Comparison of ENCODE assay signal across 2 cellular contexts in the genomic region with DNA sequence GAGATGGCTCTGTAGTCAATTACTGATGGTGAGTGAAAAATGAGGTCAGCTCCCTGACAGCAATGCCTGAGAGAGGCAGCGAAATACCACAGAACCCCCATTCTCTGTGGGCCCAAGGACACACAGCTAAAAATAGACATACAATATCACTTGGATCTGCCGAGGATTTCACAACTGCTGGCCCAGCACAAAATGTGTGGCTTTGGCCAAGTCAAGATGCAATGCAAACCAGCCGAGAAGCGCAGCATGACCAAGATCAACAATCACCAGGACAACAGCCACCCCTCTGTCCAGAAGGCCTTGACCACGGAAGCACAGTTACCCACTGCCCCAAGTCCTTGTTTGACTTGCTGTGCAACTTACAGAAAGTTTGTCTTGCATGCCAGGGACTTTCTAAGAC.
TF ChIP-seq lines count a peak whose summit lies in the region.

No MANE protein-coding gene starts in this region.

TF ChIP-seq in SK-N-SH treated with all-trans-retinoic acid at 6 μM for 48 hours, 23 proteins besides CTCF, POLR2A, EP300 and RAD21 (continued from another document):
- TF ChIP-seq RARB (CRISPR knock-in tag; IDR thresholded peaks at IDR 0.05) (no peak), ARNTL (CRISPR knock-in tag; IDR thresholded peaks at IDR 0.05; ENCODE audit: borderline replicate concordance, low read depth) (no peak), ZFP30 (CRISPR knock-in tag; IDR thresholded peaks at IDR 0.05) (no peak)
- TF ChIP-seq, protein P1, sequence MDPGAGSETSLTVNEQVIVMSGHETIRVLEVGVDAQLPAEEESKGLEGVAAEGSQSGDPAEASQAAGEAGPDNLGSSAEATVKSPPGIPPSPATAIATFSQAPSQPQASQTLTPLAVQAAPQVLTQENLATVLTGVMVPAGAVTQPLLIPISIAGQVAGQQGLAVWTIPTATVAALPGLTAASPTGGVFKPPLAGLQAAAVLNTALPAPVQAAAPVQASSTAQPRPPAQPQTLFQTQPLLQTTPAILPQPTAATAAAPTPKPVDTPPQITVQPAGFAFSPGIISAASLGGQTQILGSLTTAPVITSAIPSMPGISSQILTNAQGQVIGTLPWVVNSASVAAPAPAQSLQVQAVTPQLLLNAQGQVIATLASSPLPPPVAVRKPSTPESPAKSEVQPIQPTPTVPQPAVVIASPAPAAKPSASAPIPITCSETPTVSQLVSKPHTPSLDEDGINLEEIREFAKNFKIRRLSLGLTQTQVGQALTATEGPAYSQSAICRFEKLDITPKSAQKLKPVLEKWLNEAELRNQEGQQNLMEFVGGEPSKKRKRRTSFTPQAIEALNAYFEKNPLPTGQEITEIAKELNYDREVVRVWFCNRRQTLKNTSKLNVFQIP (CRISPR knock-in tag; IDR thresholded peaks at IDR 0.05; ENCODE audit: borderline replicate concordance, low read depth) = no peak
- TF ChIP-seq, protein P2, sequence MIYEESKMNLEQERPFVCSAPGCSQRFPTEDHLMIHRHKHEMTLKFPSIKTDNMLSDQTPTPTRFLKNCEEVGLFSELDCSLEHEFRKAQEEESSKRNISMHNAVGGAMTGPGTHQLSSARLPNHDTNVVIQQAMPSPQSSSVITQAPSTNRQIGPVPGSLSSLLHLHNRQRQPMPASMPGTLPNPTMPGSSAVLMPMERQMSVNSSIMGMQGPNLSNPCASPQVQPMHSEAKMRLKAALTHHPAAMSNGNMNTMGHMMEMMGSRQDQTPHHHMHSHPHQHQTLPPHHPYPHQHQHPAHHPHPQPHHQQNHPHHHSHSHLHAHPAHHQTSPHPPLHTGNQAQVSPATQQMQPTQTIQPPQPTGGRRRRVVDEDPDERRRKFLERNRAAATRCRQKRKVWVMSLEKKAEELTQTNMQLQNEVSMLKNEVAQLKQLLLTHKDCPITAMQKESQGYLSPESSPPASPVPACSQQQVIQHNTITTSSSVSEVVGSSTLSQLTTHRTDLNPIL (CRISPR knock-in tag; IDR thresholded peaks at IDR 0.05; ENCODE audit: low read depth) = no peak

TF ChIP-seq in SK-N-SH, 30 proteins besides CTCF, POLR2A, EP300 and RAD21 (continued from another document):
- TF ChIP-seq, protein P3, sequence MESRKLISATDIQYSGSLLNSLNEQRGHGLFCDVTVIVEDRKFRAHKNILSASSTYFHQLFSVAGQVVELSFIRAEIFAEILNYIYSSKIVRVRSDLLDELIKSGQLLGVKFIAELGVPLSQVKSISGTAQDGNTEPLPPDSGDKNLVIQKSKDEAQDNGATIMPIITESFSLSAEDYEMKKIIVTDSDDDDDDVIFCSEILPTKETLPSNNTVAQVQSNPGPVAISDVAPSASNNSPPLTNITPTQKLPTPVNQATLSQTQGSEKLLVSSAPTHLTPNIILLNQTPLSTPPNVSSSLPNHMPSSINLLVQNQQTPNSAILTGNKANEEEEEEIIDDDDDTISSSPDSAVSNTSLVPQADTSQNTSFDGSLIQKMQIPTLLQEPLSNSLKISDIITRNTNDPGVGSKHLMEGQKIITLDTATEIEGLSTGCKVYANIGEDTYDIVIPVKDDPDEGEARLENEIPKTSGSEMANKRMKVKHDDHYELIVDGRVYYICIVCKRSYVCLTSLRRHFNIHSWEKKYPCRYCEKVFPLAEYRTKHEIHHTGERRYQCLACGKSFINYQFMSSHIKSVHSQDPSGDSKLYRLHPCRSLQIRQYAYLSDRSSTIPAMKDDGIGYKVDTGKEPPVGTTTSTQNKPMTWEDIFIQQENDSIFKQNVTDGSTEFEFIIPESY (IDR thresholded peaks at IDR 0.05; ENCODE audit: borderline replicate concordance, low read depth) = no peak
- TF ChIP-seq, protein P4, sequence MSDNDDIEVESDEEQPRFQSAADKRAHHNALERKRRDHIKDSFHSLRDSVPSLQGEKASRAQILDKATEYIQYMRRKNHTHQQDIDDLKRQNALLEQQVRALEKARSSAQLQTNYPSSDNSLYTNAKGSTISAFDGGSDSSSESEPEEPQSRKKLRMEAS (IDR thresholded peaks at IDR 0.05; ENCODE audit: low read depth) = no peak
- TF ChIP-seq FOXJ3 (CRISPR knock-in tag; IDR thresholded peaks at IDR 0.05) = no peak
- TF ChIP-seq NRF1 (IDR thresholded peaks at IDR 0.05; ENCODE audit: low read depth, low read length) = no peak
- TF ChIP-seq, protein P5, sequence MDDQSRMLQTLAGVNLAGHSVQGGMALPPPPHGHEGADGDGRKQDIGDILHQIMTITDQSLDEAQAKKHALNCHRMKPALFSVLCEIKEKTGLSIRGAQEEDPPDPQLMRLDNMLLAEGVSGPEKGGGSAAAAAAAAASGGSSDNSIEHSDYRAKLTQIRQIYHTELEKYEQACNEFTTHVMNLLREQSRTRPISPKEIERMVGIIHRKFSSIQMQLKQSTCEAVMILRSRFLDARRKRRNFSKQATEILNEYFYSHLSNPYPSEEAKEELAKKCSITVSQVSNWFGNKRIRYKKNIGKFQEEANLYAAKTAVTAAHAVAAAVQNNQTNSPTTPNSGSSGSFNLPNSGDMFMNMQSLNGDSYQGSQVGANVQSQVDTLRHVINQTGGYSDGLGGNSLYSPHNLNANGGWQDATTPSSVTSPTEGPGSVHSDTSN (IDR thresholded peaks at IDR 0.05) = no peak
- no peak for TF ChIP-seq RCOR1 (IDR thresholded peaks at IDR 0.05; ENCODE audit: low read length)
